In genomic region chr20:12916699-12917098, GRCh38 we compare ENCODE assay signal across 20 cellular contexts.
DNase-seq lines count a peak whose midpoint lies in the region; ATAC-seq, FAIRE-seq and TF ChIP-seq lines count a peak whose summit lies in the region.
"Had no signal": no experiment of that assay in that cellular context is flagged by ENCODE, and none has a peak within 500 bp of the region (broad histone marks: within the 10 kb centered on the region; RNA-seq: fewer than 3 reads in every experiment).

No MANE protein-coding gene starts in this region.

- peak; percentile 74 for ATAC-seq in foreskin keratinocyte
- no peak for ATAC-seq in HG03565 (IDR thresholded peaks at IDR 0.05; ENCODE audit: unreplicated experiment)
- ATAC-seq in Right ventricle myocardium inferior, result no peak
- ATAC-seq: mucosa of descending colon had no signal

- H3K9ac ChIP-seq in mammary epithelial cell (ENCODE audit: insufficient read depth, low read length), result no peak overlapping the region

- DNase-seq in mammary epithelial cell (peak; percentile 12), breast epithelium (ENCODE audit: low spot score in 2 of 2) (no peak), foreskin keratinocyte (peak in 1 of 2 donors; percentile 64), GM12892 (ENCODE audit: insufficient read length) (no peak), NCI-H187 treated with DMSO at 0.1 percent for 48 hours (lab: John Stamatoyannopoulos, UW) (no peak), Right ventricle myocardium inferior (ENCODE audit: missing footprints) (no peak)
- DNase-seq: 8988T; activated CD4-positive, CD25-positive, alpha-beta regulatory T cell treated with anti-CD3 and anti-CD28 coated beads, Interleukin-2, amount 50 U/mL, for 72 hours; activated naive CD4-positive, alpha-beta T cell treated with anti-CD3 and anti-CD28 coated beads for 36 hours; activated T-cell treated with anti-CD3 and anti-CD28 coated beads, Interleukin-2, amount 50 U/mL, for 48 hours; amygdala; head of caudate nucleus; mucosa of descending colon; SHP77; small intestine; stimulated activated naive B cell treated with anti-CD40 and anti-IgM and Interleukin-4, amounts not matched to agents 10 μg/mL and 1 μg/mL and 100 μg/mL, for 72 hours; SW 1271 had no signal

- FAIRE-seq in GM12892 (lab: Jason Lieb, UNC), result no peak
- FAIRE-seq: H54, small intestine had no signal

- no peak overlapping the region for H3K4me2 ChIP-seq in mammary epithelial cell (ENCODE audit: insufficient read depth, low read depth, low read length)

- H3K9me3 ChIP-seq in mammary epithelial cell (replicated peaks; ENCODE audit: insufficient read depth, low read length) (no peaks in the 10 kb centered on the region), breast epithelium (no peaks in the 10 kb centered on the region), mesodermal cell (ENCODE audit: control insufficient read depth, low read length) (no peaks in the 10 kb centered on the region)
- H3K9me3 ChIP-seq: mucosa of descending colon had no signal

- H3K4me1 ChIP-seq in mammary epithelial cell (ENCODE audit: insufficient read depth, low read length), result no peaks in the 10 kb centered on the region
- H3K4me1 ChIP-seq in breast epithelium, result no peaks in the 10 kb centered on the region
- no peaks in the 10 kb centered on the region for H3K4me1 ChIP-seq in foreskin keratinocyte
- H3K4me1 ChIP-seq in mesodermal cell (ENCODE audit: control insufficient read depth, insufficient read depth, low read length, poor library complexity, severe bottlenecking), result peaks cover 31% of the 10 kb centered on the region

- H3K79me2 ChIP-seq in mammary epithelial cell (ENCODE audit: insufficient read depth, low read length), result no peaks in the 10 kb centered on the region

- dilution Hi-C loops in mammary epithelial cell (cut with HindIII; ENCODE audit: low sequenced_read_pairs), result no loop called here

- in situ Hi-C loops in mammary epithelial cell (cut with MboI; ENCODE audit: low sequenced_read_pairs in 2 of 2), result no loop called here

- TF ChIP-seq CTCF in mammary epithelial cell (conservative IDR thresholded peaks at IDR 0.05 in 1 of 2, IDR thresholded peaks at IDR 0.05 in 1 of 2; ENCODE audit: extremely low read depth in 1 of 2, insufficient read depth in 1 of 2, low read depth in 1 of 2, low read length in 2 of 2) (no peak), breast epithelium (IDR thresholded peaks at IDR 0.05) (no peak), foreskin keratinocyte (conservative IDR thresholded peaks at IDR 0.05) (no peak)

- BruUV-seq in mammary epithelial cell (replicated peaks; lab: Mats Ljungman, UMichigan), result no TSS peak

- WGBS in mammary epithelial cell (ENCODE audit: low coverage, missing lambda C conversion rate), result 100% methylated on average over 1 of the region's 1 CpG
- 78% methylated on average over 1 of the region's 1 CpG; no CpG with 5 or more reads in 1 of the 2 experiments for WGBS in mesodermal cell (ENCODE audit: insufficient coverage in 2 of 2), 2 experiments

- H4K20me1 ChIP-seq in mammary epithelial cell (ENCODE audit: insufficient read depth, low read length), result no peaks in the 10 kb centered on the region

- no peak overlapping the region for H3K4me3 ChIP-seq in mammary epithelial cell (replicated peaks in 1 of 3; ENCODE audit: insufficient read depth in 1 of 3, low read depth in 2 of 3, low read length in 3 of 3)
- no peak overlapping the region for H3K4me3 ChIP-seq in breast epithelium
- no peak overlapping the region for H3K4me3 ChIP-seq in mesodermal cell (ENCODE audit: extremely low read depth, insufficient read depth, low read length, poor library complexity, severe bottlenecking)
- H3K4me3 ChIP-seq: mucosa of descending colon had no signal

- intact Hi-C loops in mammary epithelial cell (cut with micrococcal nuclease) (no loop called here), breast epithelium (cut with DNase I; ENCODE audit: low total_unique reads) (no loop called here), Right ventricle myocardium inferior (cut with DNase I) (no loop called here)

- H3K27me3 ChIP-seq in mammary epithelial cell (ENCODE audit: insufficient read depth, low read length) (no peaks in the 10 kb centered on the region), breast epithelium (no peaks in the 10 kb centered on the region), foreskin keratinocyte (peaks cover 2% of the 10 kb centered on the region)

- CTCF ChIA-PET in mammary epithelial cell (lab: Charles Lee; ENCODE audit: low non-redundant PET), result no interaction called here

- H3K27ac ChIP-seq in mammary epithelial cell (ENCODE audit: insufficient read depth, low read depth, low read length) (no peak overlapping the region), breast epithelium (no peak overlapping the region), foreskin keratinocyte (no peak overlapping the region), mesodermal cell (ENCODE audit: low read depth, low read length, severe bottlenecking) (peak overlapping the region; percentile 37)

- H3K36me3 ChIP-seq in mammary epithelial cell (ENCODE audit: insufficient read depth, low read length), result no peaks in the 10 kb centered on the region
- no peaks in the 10 kb centered on the region for H3K36me3 ChIP-seq in breast epithelium
- no peaks in the 10 kb centered on the region for H3K36me3 ChIP-seq in mesodermal cell (ENCODE audit: control insufficient read depth, insufficient read depth, low read length)

- TF ChIP-seq POLR2A in breast epithelium (IDR thresholded peaks at IDR 0.05), result no peak
- TF ChIP-seq POLR2A in GM12892 (IDR thresholded peaks at IDR 0.05; ENCODE audit: low read depth, low read length), result no peak

- H2AFZ ChIP-seq in mammary epithelial cell (ENCODE audit: low read depth, low read length), result no peak overlapping the region
